Comparison of ENCODE assay signal across 34 cellular contexts in genomic region chr13:81383441-81383840, GRCh38.
"Had no signal": no experiment of that assay in that cellular context is flagged by ENCODE, and none has a peak within 500 bp of the region (broad histone marks: within the 10 kb centered on the region; RNA-seq: fewer than 3 reads in every experiment).

No MANE protein-coding gene starts in this region.

- H3K36me3 Mint-ChIP-seq: activated naive CD4-positive, alpha-beta T cell treated with anti-CD3 and anti-CD28 coated beads, Interleukin-2, amount 50 U/mL, for 24 hours; activated naive CD8-positive, alpha-beta T cell treated with anti-CD3 and anti-CD28 coated beads, Interleukin-2, amount 10 ng/mL, durations not matched to agents 7 days and 5 days had no signal

- H3K4me3 Mint-ChIP-seq: activated CD4-positive, alpha-beta T cell treated with anti-CD3 and anti-CD28 coated beads, Interleukin-2, amount 10 ng/mL, durations not matched to agents 24 days and 14 days; activated CD8-positive, alpha-beta T cell treated with anti-CD3 and anti-CD28 coated beads for 36 hours; activated naive CD4-positive, alpha-beta T cell treated with anti-CD3 and anti-CD28 coated beads, Interleukin-2, amount 50 U/mL, for 24 hours; activated naive CD8-positive, alpha-beta T cell treated with anti-CD3 and anti-CD28 coated beads, Interleukin-2, amount 10 ng/mL, durations not matched to agents 7 days and 5 days; activated T-cell treated with anti-CD3 and anti-CD28 coated beads, Interleukin-2, amount 50 U/mL, for 72 hours; activated T-helper 17 cell treated with anti-CD3 and anti-CD28 coated beads, Interleukin-2, amount 50 U/mL, for 72 hours; central memory CD8-positive, alpha-beta T cell had no signal

- H3K27me3 ChIP-seq: ascending aorta, cardiac muscle cell, Peyer's patch, SJSA1 had no signal

- H3K27ac Mint-ChIP-seq: activated CD4-positive, alpha-beta T cell treated with anti-CD3 and anti-CD28 coated beads, Interleukin-2, amount 10 ng/mL, durations not matched to agents 24 days and 14 days; activated CD8-positive, alpha-beta T cell treated with anti-CD3 and anti-CD28 coated beads for 36 hours; activated naive CD4-positive, alpha-beta T cell treated with anti-CD3 and anti-CD28 coated beads, Interleukin-2, amount 50 U/mL, for 24 hours; activated naive CD8-positive, alpha-beta T cell treated with anti-CD3 and anti-CD28 coated beads, Interleukin-2, amount 10 ng/mL, durations not matched to agents 7 days and 5 days; activated T-cell treated with anti-CD3 and anti-CD28 coated beads, Interleukin-2, amount 50 U/mL, for 72 hours; activated T-helper 17 cell treated with anti-CD3 and anti-CD28 coated beads, Interleukin-2, amount 50 U/mL, for 72 hours had no signal

- H3K4me1 ChIP-seq: ascending aorta, Peyer's patch, SJSA1 had no signal

- ATAC-seq: activated CD8-positive, alpha-beta T cell treated with anti-CD3 and anti-CD28 coated beads for 36 hours; activated T-cell treated with anti-CD3 and anti-CD28 coated beads, Interleukin-2, amount 50 U/mL, for 72 hours; activated T-helper 17 cell treated with anti-CD3 and anti-CD28 coated beads, Interleukin-2, amount 50 U/mL, for 72 hours; PC-3 had no signal

- H3K9me3 ChIP-seq: ascending aorta, Peyer's patch, SJSA1 had no signal

- H3K27me3 Mint-ChIP-seq: activated CD4-positive, alpha-beta T cell treated with anti-CD3 and anti-CD28 coated beads, Interleukin-2, amount 10 ng/mL, durations not matched to agents 24 days and 14 days; activated CD8-positive, alpha-beta T cell treated with anti-CD3 and anti-CD28 coated beads for 36 hours; activated naive CD4-positive, alpha-beta T cell treated with anti-CD3 and anti-CD28 coated beads, Interleukin-2, amount 50 U/mL, for 24 hours; activated naive CD8-positive, alpha-beta T cell treated with anti-CD3 and anti-CD28 coated beads, Interleukin-2, amount 10 ng/mL, durations not matched to agents 7 days and 5 days; activated T-helper 17 cell treated with anti-CD3 and anti-CD28 coated beads, Interleukin-2, amount 50 U/mL, for 72 hours; central memory CD8-positive, alpha-beta T cell had no signal

- H3K27ac ChIP-seq: ascending aorta, cardiac muscle cell, Peyer's patch, SJSA1, WERI-Rb-1 had no signal

- H3K4me3 ChIP-seq: ascending aorta, cardiac muscle cell, Peyer's patch, SJSA1 had no signal

- H3K36me3 ChIP-seq: ascending aorta, cardiac muscle cell, Peyer's patch, SJSA1, WERI-Rb-1 had no signal

- H3K4me1 Mint-ChIP-seq: activated CD4-positive, alpha-beta T cell treated with anti-CD3 and anti-CD28 coated beads, Interleukin-2, amount 10 ng/mL, durations not matched to agents 24 days and 14 days; activated naive CD4-positive, alpha-beta T cell treated with anti-CD3 and anti-CD28 coated beads, Interleukin-2, amount 50 U/mL, for 24 hours; activated naive CD8-positive, alpha-beta T cell treated with anti-CD3 and anti-CD28 coated beads, Interleukin-2, amount 10 ng/mL, durations not matched to agents 7 days and 5 days; activated T-helper 17 cell treated with anti-CD3 and anti-CD28 coated beads, Interleukin-2, amount 50 U/mL, for 72 hours; central memory CD8-positive, alpha-beta T cell had no signal

- DNase-seq: activated CD4-positive, alpha-beta T cell treated with anti-CD3 and anti-CD28 coated beads, Interleukin-2, amount 10 ng/mL, durations not matched to agents 24 days and 14 days; activated CD4-positive, alpha-beta T cell treated with anti-CD3 and anti-CD28 coated beads, Interleukin-2, amount 50 U/mL, for 4 hours; activated CD4-positive, CD25-positive, alpha-beta regulatory T cell; activated CD8-positive, alpha-beta T cell treated with anti-CD3 and anti-CD28 coated beads for 36 hours; activated gamma-delta T cell; activated naive CD4-positive, alpha-beta T cell treated with Interleukin-2 at 50 U/mL for 16 hours; activated naive CD8-positive, alpha-beta T cell treated with anti-CD3 and anti-CD28 coated beads, Interleukin-2, amount 10 ng/mL, durations not matched to agents 7 days and 5 days; activated T-cell treated with anti-CD3 and anti-CD28 coated beads, Interleukin-2, amount 50 U/mL, for 1 hour; activated T-cell treated with anti-CD3 and anti-CD28 coated beads, Interleukin-2, amount 50 U/mL, for 72 hours; amygdala; NCI-H1105; NCI-H1417 treated with DMSO at 0.1 percent for 48 hours; NCI-H187 treated with DMSO at 0.1 percent for 48 hours; NCI-H2081; NCI-H2171 treated with DMSO at 0.1 percent for 48 hours; NCI-H226; NCI-H446 treated with DMSO at 0.1 percent for 48 hours; NCI-H524; NK-92 treated with Interleukin-12 subunit alpha and Interleukin-12 subunit beta, amount 100 ng/mL, for 24 hours; PC-3; Peyer's patch; RPMI8226; SHP77 treated with DMSO at 0.1 percent for 48 hours; SW 1271; T-helper 1 cell; T-helper 2 cell; T-helper 9 cell; WERI-Rb-1 had no signal
